Comparison of ENCODE assay signal across 24 cellular contexts in the genomic region with DNA sequence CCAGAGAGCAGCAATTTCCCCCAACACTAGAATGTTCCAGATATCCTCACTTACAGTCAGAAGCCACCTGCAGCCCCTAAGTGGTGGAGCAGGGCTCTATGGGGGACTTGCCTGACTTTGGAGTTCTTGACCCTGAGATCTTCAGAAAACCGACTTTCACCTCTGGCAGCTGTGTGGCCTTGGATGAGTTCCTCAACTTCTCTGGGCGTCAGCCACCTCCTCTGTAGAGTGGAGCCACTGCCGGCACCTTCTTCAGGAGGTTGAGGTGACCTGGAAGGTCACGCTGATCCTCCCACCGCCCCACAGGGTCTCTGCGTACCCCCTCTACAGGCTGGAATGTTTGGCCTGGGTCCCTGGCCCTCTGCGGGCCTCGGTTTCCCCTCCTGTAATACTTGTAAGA. TPM values are rescaled to one million over a fixed set of nuclear protein-coding genes. Genes with fewer than 3 reads are reported as not detected.
"Had no signal": no experiment of that assay in that cellular context is flagged by ENCODE, and none has a peak within 500 bp of the region (broad histone marks: within the 10 kb centered on the region; RNA-seq: fewer than 3 reads in every experiment).

No MANE protein-coding gene starts in this region.

- H3K36me3 Mint-ChIP-seq: activated naive CD4-positive, alpha-beta T cell treated with anti-CD3 and anti-CD28 coated beads, Interleukin-2, amount 50 U/mL, for 24 hours had no signal

- H3K9me3 Mint-ChIP-seq: activated naive CD4-positive, alpha-beta T cell treated with anti-CD3 and anti-CD28 coated beads, Interleukin-2, amount 50 U/mL, for 24 hours; central memory CD8-positive, alpha-beta T cell; T-helper 1 cell treated with Interleukin-12 subunit alpha and Interleukin-12 subunit beta and Interleukin-4 antibody, amounts not matched to agents 30 μg/mL and 1 μg/mL, for 36 hours had no signal

- H3K27ac Mint-ChIP-seq: activated CD8-positive, alpha-beta T cell treated with anti-CD3 and anti-CD28 coated beads, Interleukin-2, amount 10 ng/mL, durations not matched to agents 7 days and 5 days; activated naive CD4-positive, alpha-beta T cell treated with anti-CD3 and anti-CD28 coated beads, Interleukin-2, amount 50 U/mL, for 24 hours; T-helper 1 cell treated with Interleukin-12 subunit alpha and Interleukin-12 subunit beta and Interleukin-4 antibody, amounts not matched to agents 30 μg/mL and 1 μg/mL, for 36 hours had no signal

- H3K4me3 Mint-ChIP-seq: activated CD8-positive, alpha-beta T cell treated with anti-CD3 and anti-CD28 coated beads, Interleukin-2, amount 10 ng/mL, durations not matched to agents 7 days and 5 days; activated naive CD4-positive, alpha-beta T cell treated with anti-CD3 and anti-CD28 coated beads, Interleukin-2, amount 50 U/mL, for 24 hours; central memory CD8-positive, alpha-beta T cell; T-helper 1 cell treated with Interleukin-12 subunit alpha and Interleukin-12 subunit beta and Interleukin-4 antibody, amounts not matched to agents 30 μg/mL and 1 μg/mL, for 36 hours had no signal

- ATAC-seq: activated CD4-positive, CD25-positive, alpha-beta regulatory T cell treated with anti-CD3 and anti-CD28 coated beads, Interleukin-2, amount 50 U/mL, for 24 hours; activated CD8-positive, alpha-beta T cell treated with anti-CD3 and anti-CD28 coated beads, Interleukin-2, amount 10 ng/mL, durations not matched to agents 7 days and 5 days; SK-N-SH treated with all-trans-retinoic acid at 6 μM for 48 hours had no signal

- DNase-seq: activated CD4-positive, alpha-beta T cell treated with anti-CD3 and anti-CD28 coated beads for 4 hours; activated CD4-positive, alpha-beta T cell treated with anti-CD3 and anti-CD28 coated beads, Interleukin-2, amount 50 U/mL, for 4 hours; activated CD8-positive, alpha-beta memory T cell treated with anti-CD3 and anti-CD28 coated beads, Interleukin-2, amount 50 U/mL, for 48 hours; activated CD8-positive, alpha-beta T cell treated with anti-CD3 and anti-CD28 coated beads, Interleukin-2, amount 10 ng/mL, durations not matched to agents 7 days and 5 days; activated naive CD4-positive, alpha-beta T cell; activated T-cell treated with anti-CD3 and anti-CD28 coated beads, Interleukin-2, amount 50 U/mL, for 1 hour; aorta; Kasumi-1; NCI-H1048; NCI-H146; NCI-H1930; NCI-H345; NCI-H510A; NCI-H526 treated with DMSO at 0.1 percent for 48 hours; NK-92 treated with Interleukin-12 subunit alpha and Interleukin-12 subunit beta, amount 100 ng/mL, for 24 hours; Peyer's patch; Right ventricle myocardium superior; SW 1271 had no signal

- H3K4me1 Mint-ChIP-seq: activated naive CD4-positive, alpha-beta T cell treated with anti-CD3 and anti-CD28 coated beads, Interleukin-2, amount 50 U/mL, for 24 hours; central memory CD8-positive, alpha-beta T cell had no signal

RNA-seq across cellular contexts. Expression of a gene that starts 7.1 kb away (rescaled TPM):
- total RNA-seq: activated CD8-positive, alpha-beta T cell treated with anti-CD3 and anti-CD28 coated beads, Interleukin-2, amount 10 ng/mL, durations not matched to agents 7 days and 5 days; aorta; Peyer's patch; Right ventricle myocardium superior; SJSA1 had no signal

RNA-seq across cellular contexts. Expression of a gene that starts 26.2 kb away (rescaled TPM):
- total RNA-seq: activated CD8-positive, alpha-beta T cell treated with anti-CD3 and anti-CD28 coated beads, Interleukin-2, amount 10 ng/mL, durations not matched to agents 7 days and 5 days; aorta; Right ventricle myocardium superior; SJSA1 had no signal
